Comparison of ENCODE assay signal across 2 cellular contexts in genomic region chr18:74289137-74289536, GRCh38.
TF ChIP-seq lines count a peak whose summit lies in the region.

No MANE protein-coding gene starts in this region.

TF ChIP-seq in A549, 52 proteins besides CTCF, POLR2A, EP300 and RAD21:
- TF ChIP-seq FOSL2 (IDR thresholded peaks at IDR 0.05): no peak
- peak; percentile 43; the same call in 1 of the 2 replicates for TF ChIP-seq FOSL2 (CRISPR knock-in tag; IDR thresholded peaks at IDR 0.05)
- TF ChIP-seq JUNB (IDR thresholded peaks at IDR 0.05): 0 out of 2 replicates have a peak, but pooled peaks have one; percentile 18
- no peak for TF ChIP-seq RCOR1 (IDR thresholded peaks at IDR 0.05; ENCODE audit: low read depth, low read length)
- peak in 1 of 2 experiments; percentile 52; a peak in 2 of 4 replicates for TF ChIP-seq CEBPB (IDR thresholded peaks at IDR 0.05)
- peak; percentile 60; the same call in 1 of the 2 replicates for TF ChIP-seq GATA3 (IDR thresholded peaks at IDR 0.05; ENCODE audit: borderline replicate concordance)
- no peak for TF ChIP-seq CBX8 (IDR thresholded peaks at IDR 0.05)
- TF ChIP-seq ZFP36 (IDR thresholded peaks at IDR 0.05; ENCODE audit: borderline replicate concordance, partially characterized antibody): no peak
TF ChIP-seq in A549: peak in this region for 4.

TF ChIP-seq in IMR-90, 13 proteins besides CTCF, POLR2A, EP300 and RAD21:
- TF ChIP-seq NFE2L2 (IDR thresholded peaks at IDR 0.05; ENCODE audit: low read depth, low read length): no peak
- TF ChIP-seq CEBPB (IDR thresholded peaks at IDR 0.05; ENCODE audit: low read depth, low read length): peak; percentile 42; the same call in 1 of the 2 replicates
